ENCODE assay signal across 24 cellular contexts in the genomic region with DNA sequence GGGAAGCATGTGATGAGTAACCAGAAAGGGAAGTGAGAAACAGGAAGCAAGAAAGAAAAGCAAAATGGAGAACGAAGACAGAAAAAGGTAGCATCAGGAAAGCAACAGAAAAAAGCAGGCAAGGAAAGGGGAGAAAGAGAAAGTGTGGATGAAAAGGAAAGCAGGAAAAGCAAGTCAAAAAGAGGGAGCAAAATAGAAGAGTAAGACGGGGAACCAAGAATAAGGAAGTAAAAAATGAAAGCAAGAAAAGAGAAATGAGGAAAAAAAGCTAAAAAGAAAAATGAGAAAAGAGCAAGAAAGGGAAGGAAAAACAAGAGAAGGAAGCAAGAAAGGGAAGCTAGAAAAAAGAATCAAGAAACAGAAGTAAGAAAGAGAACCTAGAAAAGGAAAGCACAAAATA.
"Had no signal": no experiment of that assay in that cellular context is flagged by ENCODE, and none has a peak within 500 bp of the region (broad histone marks: within the 10 kb centered on the region; RNA-seq: fewer than 3 reads in every experiment).

No MANE protein-coding gene starts in this region.

- H3K4me1 Mint-ChIP-seq: activated naive CD4-positive, alpha-beta T cell treated with anti-CD3 and anti-CD28 coated beads, Interleukin-2, amount 50 U/mL, for 24 hours; central memory CD8-positive, alpha-beta T cell; nephron had no signal

- FAIRE-seq: colon, islet of Langerhans, small intestine had no signal

- H3K36me3 ChIP-seq: breast epithelium, esophagus muscularis mucosa, gastroesophageal sphincter, right lobe of liver, uterus had no signal

- H3K36me3 Mint-ChIP-seq: activated naive CD4-positive, alpha-beta T cell treated with anti-CD3 and anti-CD28 coated beads, Interleukin-2, amount 50 U/mL, for 24 hours had no signal

- H3K9me3 ChIP-seq: breast epithelium, esophagus muscularis mucosa, gastroesophageal sphincter, right lobe of liver, testis, uterus had no signal

- DNase-seq: activated gamma-delta T cell treated with Interleukin-2 at 50 U/mL for 16 hours; activated T-cell treated with anti-CD3 and anti-CD28 coated beads, Interleukin-2, amount 50 U/mL, for 1 hour; dorsolateral prefrontal cortex; effector memory CD8-positive, alpha-beta T cell; head of caudate nucleus; hypothalamus; left ventricle myocardium superior; posterior cingulate gyrus; right lobe of liver; small intestine; stimulated activated CD4-positive, alpha-beta T cell treated with anti-CD3 and anti-CD28 coated beads, Interleukin-15, amount 100 ng/mL, for 24 hours; stimulated activated naive CD4-positive, alpha-beta T cell; testis; trophoblast cell; uterus had no signal

- H3K27ac Mint-ChIP-seq: activated naive CD4-positive, alpha-beta T cell treated with anti-CD3 and anti-CD28 coated beads, Interleukin-2, amount 50 U/mL, for 24 hours; effector memory CD8-positive, alpha-beta T cell; nephron had no signal

- ATAC-seq: effector memory CD8-positive, alpha-beta T cell; gastroesophageal sphincter; left ventricle myocardium superior; right lobe of liver had no signal

- H3K4me1 ChIP-seq: breast epithelium, esophagus muscularis mucosa, gastroesophageal sphincter, right lobe of liver, testis, uterus had no signal

- H3K27ac ChIP-seq: breast epithelium, dorsolateral prefrontal cortex, esophagus muscularis mucosa, gastroesophageal sphincter, right lobe of liver, testis, uterus, VCaP had no signal

- H3K4me3 ChIP-seq: breast epithelium, dorsolateral prefrontal cortex, esophagus muscularis mucosa, gastroesophageal sphincter, right lobe of liver, testis, uterus had no signal

- H3K4me3 Mint-ChIP-seq: activated naive CD4-positive, alpha-beta T cell treated with anti-CD3 and anti-CD28 coated beads, Interleukin-2, amount 50 U/mL, for 24 hours; central memory CD8-positive, alpha-beta T cell; effector memory CD8-positive, alpha-beta T cell; nephron had no signal

- H3K27me3 ChIP-seq: breast epithelium, esophagus muscularis mucosa, right lobe of liver, testis, uterus had no signal
